Comparison of ENCODE assay signal across 26 cellular contexts in genomic region chr18:79753391-79753851, GRCh38. TPM values are rescaled to one million over a fixed set of nuclear protein-coding genes. Genes with fewer than 3 reads are reported as not detected.
"Had no signal": no experiment of that assay in that cellular context is flagged by ENCODE, and none has a peak within 500 bp of the region (broad histone marks: within the 10 kb centered on the region; RNA-seq: fewer than 3 reads in every experiment).

No MANE protein-coding gene starts in this region.

- H3K9me3 Mint-ChIP-seq: activated T-helper 2 cell treated with anti-CD3 and anti-CD28 coated beads, Interferon-gamma antibody, Interleukin-2, Interleukin-4, amounts not matched to agents 10 μg/mL and 5 μg/mL and 100 μg/mL, durations not matched to agents 14 hours and 24 hours and 36 hours; natural killer cell treated with Interleukin-12 subunit alpha and Interleukin-12 subunit beta and Interleukin-15 and Interleukin-18, amount 100 ng/mL, for 72 hours; type B pancreatic cell had no signal

- H3K4me1 Mint-ChIP-seq: activated CD4-positive, alpha-beta T cell treated with anti-CD3 and anti-CD28 coated beads, Interleukin-2, amount 10 ng/mL, durations not matched to agents 7 days and 5 days; stimulated activated naive B cell treated with anti-CD40 and anti-IgM and Interleukin-4, amounts not matched to agents 10 μg/mL and 1 μg/mL and 100 μg/mL, for 72 hours had no signal

- H3K4me3 ChIP-seq: body of pancreas, cardiac muscle cell, hepatocyte, smooth muscle cell, thoracic aorta had no signal

- H3K27ac ChIP-seq: body of pancreas, cardiac muscle cell, foreskin keratinocyte, hepatocyte, thoracic aorta had no signal

- H3K27me3 Mint-ChIP-seq: activated CD4-positive, alpha-beta T cell treated with anti-CD3 and anti-CD28 coated beads, Interleukin-2, amount 10 ng/mL, durations not matched to agents 7 days and 5 days; activated T-cell treated with anti-CD3 and anti-CD28 coated beads, Interleukin-2, amount 50 U/mL, for 24 hours; dendritic cell treated with granulocyte-macrophage colony-stimulating factor and Interleukin-4, amounts not matched to agents 40 ng/mL and 50 ng/mL, for 4 days; natural killer cell treated with Interleukin-12 subunit alpha and Interleukin-12 subunit beta and Interleukin-15 and Interleukin-18, amount 100 ng/mL, for 72 hours; stimulated activated naive B cell treated with anti-CD40 and anti-IgM and Interleukin-4, amounts not matched to agents 10 μg/mL and 1 μg/mL and 100 μg/mL, for 72 hours; type B pancreatic cell had no signal

- H3K36me3 Mint-ChIP-seq: natural killer cell treated with Interleukin-12 subunit alpha and Interleukin-12 subunit beta and Interleukin-15 and Interleukin-18, amount 100 ng/mL, for 72 hours had no signal

- H3K27me3 ChIP-seq: body of pancreas, cardiac muscle cell, foreskin keratinocyte, hepatocyte had no signal

- H3K4me3 Mint-ChIP-seq: activated CD4-positive, alpha-beta T cell treated with anti-CD3 and anti-CD28 coated beads, Interleukin-2, amount 10 ng/mL, durations not matched to agents 7 days and 5 days; activated naive CD4-positive, alpha-beta T cell treated with anti-CD3 and anti-CD28 coated beads for 36 hours; activated T-cell treated with anti-CD3 and anti-CD28 coated beads, Interleukin-2, amount 50 U/mL, for 24 hours; dendritic cell treated with granulocyte-macrophage colony-stimulating factor and Interleukin-4, amounts not matched to agents 40 ng/mL and 50 ng/mL, for 4 days; immature natural killer cell; natural killer cell treated with Interleukin-12 subunit alpha and Interleukin-12 subunit beta and Interleukin-15 and Interleukin-18, amount 100 ng/mL, for 72 hours; stimulated activated naive B cell treated with anti-CD40 and anti-IgM and Interleukin-4, amounts not matched to agents 10 μg/mL and 1 μg/mL and 100 μg/mL, for 72 hours; type B pancreatic cell had no signal

- H2AFZ ChIP-seq: hepatocyte had no signal

- H3K4me1 ChIP-seq: body of pancreas, foreskin keratinocyte had no signal

- H3K9me3 ChIP-seq: body of pancreas had no signal

- H3K27ac Mint-ChIP-seq: activated CD4-positive, alpha-beta T cell treated with anti-CD3 and anti-CD28 coated beads, Interleukin-2, amount 10 ng/mL, durations not matched to agents 7 days and 5 days; activated naive CD4-positive, alpha-beta T cell treated with anti-CD3 and anti-CD28 coated beads for 36 hours; activated T-cell treated with anti-CD3 and anti-CD28 coated beads, Interleukin-2, amount 50 U/mL, for 24 hours; activated T-helper 2 cell treated with anti-CD3 and anti-CD28 coated beads, Interferon-gamma antibody, Interleukin-2, Interleukin-4, amounts not matched to agents 10 μg/mL and 5 μg/mL and 100 μg/mL, durations not matched to agents 14 hours and 24 hours and 36 hours; dendritic cell treated with granulocyte-macrophage colony-stimulating factor and Interleukin-4, amounts not matched to agents 40 ng/mL and 50 ng/mL, for 4 days; natural killer cell treated with Interleukin-12 subunit alpha and Interleukin-12 subunit beta and Interleukin-15 and Interleukin-18, amount 100 ng/mL, for 72 hours; stimulated activated naive B cell treated with anti-CD40 and anti-IgM and Interleukin-4, amounts not matched to agents 10 μg/mL and 1 μg/mL and 100 μg/mL, for 72 hours; type B pancreatic cell had no signal

- H3K4me2 ChIP-seq: hepatocyte, smooth muscle cell had no signal

- ATAC-seq: activated CD4-positive, CD25-positive, alpha-beta regulatory T cell treated with anti-CD3 and anti-CD28 coated beads, Interleukin-2, amount 50 U/mL, for 24 hours; body of pancreas; foreskin keratinocyte; left lobe of liver; natural killer cell treated with Interleukin-12 subunit alpha and Interleukin-12 subunit beta and Interleukin-15 and Interleukin-18, amount 100 ng/mL, for 72 hours; sciatic nerve; SK-N-SH treated with all-trans-retinoic acid at 6 μM for 48 hours; stimulated activated naive B cell treated with anti-CD40 and anti-IgM and Interleukin-4, amounts not matched to agents 10 μg/mL and 1 μg/mL and 100 μg/mL, for 72 hours had no signal

- DNase-seq: activated CD4-positive, alpha-beta T cell treated with anti-CD3 and anti-CD28 coated beads, Interleukin-2, amount 10 ng/mL, durations not matched to agents 7 days and 5 days; activated naive CD4-positive, alpha-beta T cell treated with anti-CD3 and anti-CD28 coated beads for 36 hours; activated T-cell treated with anti-CD3 and anti-CD28 coated beads, Interleukin-2, amount 50 U/mL, for 24 hours; effector CD8-positive, alpha-beta T cell; foreskin keratinocyte; immature natural killer cell; nucleus accumbens; stimulated activated CD4-positive, alpha-beta T cell treated with anti-CD3 and anti-CD28 coated beads, Interleukin-2, amount 100 ng/mL, for 48 hours; stimulated activated CD8-positive, alpha-beta memory T cell treated with anti-CD3 and anti-CD28 coated beads, Interleukin-4, amount 100 ng/mL, for 48 hours; stimulated activated naive B cell treated with anti-CD40 and anti-IgM and Interleukin-4, amounts not matched to agents 10 μg/mL and 1 μg/mL and 100 μg/mL, for 72 hours had no signal

RNA-seq across cellular contexts. Expression of gene KCNG2, which starts 44.3 kb away (rescaled TPM):
- total RNA-seq: activated CD4-positive, alpha-beta T cell treated with anti-CD3 and anti-CD28 coated beads, Interleukin-2, amount 10 ng/mL, durations not matched to agents 7 days and 5 days; activated naive CD4-positive, alpha-beta T cell treated with anti-CD3 and anti-CD28 coated beads for 36 hours; activated T-helper 2 cell treated with anti-CD3 and anti-CD28 coated beads, Interferon-gamma antibody, Interleukin-2, Interleukin-4, amounts not matched to agents 10 μg/mL and 5 μg/mL and 100 μg/mL, durations not matched to agents 14 hours and 24 hours and 36 hours; body of pancreas; cardiac muscle cell; foreskin keratinocyte; glomerular endothelial cell; hepatocyte; kidney epithelial cell; left lobe of liver; natural killer cell treated with Interleukin-12 subunit alpha and Interleukin-12 subunit beta and Interleukin-15 and Interleukin-18, amount 100 ng/mL, for 72 hours; smooth muscle cell; T-helper 2 cell treated with Interferon-gamma antibody and Interleukin-4, amounts not matched to agents 100 ng/mL and 5 ng/mL, for 36 hours had no signal
- polyA plus RNA-seq: foreskin keratinocyte, hepatocyte, immature natural killer cell had no signal
